12 cellular contexts compared by ENCODE assay signal in the genomic region with DNA sequence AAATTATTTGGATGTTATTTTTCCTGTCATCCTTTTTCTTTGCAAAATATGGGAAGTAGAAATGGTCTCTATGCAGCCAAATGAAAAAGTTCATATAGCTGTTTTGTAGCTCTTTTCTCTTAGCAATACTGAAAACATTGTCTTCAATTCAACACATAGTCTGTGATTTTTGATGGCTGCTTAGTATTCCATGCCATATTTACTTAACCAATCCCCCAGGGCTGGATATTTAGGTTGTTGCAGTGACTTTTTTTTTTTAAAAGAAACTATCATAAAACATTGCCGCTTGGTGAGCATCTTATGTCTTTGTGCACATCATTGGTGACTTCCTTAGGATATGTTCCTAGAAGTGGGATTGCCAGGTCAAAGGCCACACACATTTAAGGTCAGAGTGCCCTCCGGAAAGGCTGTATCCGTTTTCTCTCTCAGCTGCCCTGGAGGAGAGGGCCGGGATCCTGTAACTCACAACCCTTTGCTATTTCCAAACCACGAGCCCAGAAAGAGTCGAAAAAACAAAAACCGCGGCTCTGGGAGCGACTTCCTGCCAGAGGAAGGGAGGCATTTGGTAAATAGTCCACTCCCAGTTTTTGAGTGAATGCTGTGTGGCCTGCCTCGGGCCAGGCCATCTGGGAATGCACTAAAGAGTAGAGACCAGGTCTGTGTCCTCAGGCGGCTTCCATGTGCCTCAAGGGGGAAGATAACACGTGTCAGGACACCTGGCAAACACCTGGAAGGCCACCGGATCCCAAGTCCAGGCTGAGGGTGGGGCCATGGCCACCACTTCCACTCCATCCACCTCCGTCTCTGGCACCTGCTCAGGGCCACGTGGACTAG. TPM values are rescaled to one million over a fixed set of nuclear protein-coding genes. Genes with fewer than 3 reads are reported as not detected.
DNase-seq lines count a peak whose midpoint lies in the region; ATAC-seq, FAIRE-seq and TF ChIP-seq lines count a peak whose summit lies in the region.
"Had no signal": no experiment of that assay in that cellular context is flagged by ENCODE, and none has a peak within 500 bp of the region (broad histone marks: within the 10 kb centered on the region; RNA-seq: fewer than 3 reads in every experiment).

No MANE protein-coding gene starts in this region.

- H3K27me3 ChIP-seq in H1 (replicated peaks in 1 of 4; ENCODE audit: control insufficient read depth in 3 of 4, extremely low read depth in 1 of 4, insufficient read depth in 3 of 4, low read length in 3 of 4) (no peaks in the 10 kb centered on the region), mesendoderm (ENCODE audit: insufficient read depth, low read length, poor library complexity) (no peaks in the 10 kb centered on the region), upper lobe of left lung (no peaks in the 10 kb centered on the region), Karpas-422 (ENCODE audit: low read length) (no peaks in the 10 kb centered on the region)
- H3K27me3 ChIP-seq: MG63 had no signal

- H3K4me3 Mint-ChIP-seq in activated T-helper 17 cell treated with anti-CD3 and anti-CD28 coated beads, Interleukin-2, amount 50 U/mL, for 72 hours, result no peak overlapping the region

- no peak overlapping the region for H3K23ac ChIP-seq in H1 (ENCODE audit: insufficient read length)
- H3K23ac ChIP-seq in mesendoderm (ENCODE audit: low read length), result no peak overlapping the region

- H4K8ac ChIP-seq in H1 (ENCODE audit: extremely low read depth, insufficient read depth, low read length) (no peak overlapping the region), mesendoderm (ENCODE audit: low read depth, low read length) (no peak overlapping the region)

- no peak for TF ChIP-seq CTCF in H1 (IDR thresholded peaks at IDR 0.05; ENCODE audit: control extremely low read depth in 1 of 3, insufficient read depth in 1 of 3, low read depth in 1 of 3, low read length in 3 of 3)
- TF ChIP-seq CTCF in upper lobe of left lung (IDR thresholded peaks at IDR 0.05), result no peak
- no peak for TF ChIP-seq CTCF in GM13976 (IDR thresholded peaks at IDR 0.05; ENCODE audit: borderline replicate concordance, control extremely low read depth, extremely low read depth, insufficient read depth, missing control alignments)

- in situ Hi-C loops in KBM-7 (cut with MboI; ENCODE audit: low pct_unique_long_range_greater_than_20kb, low sequenced_read_pairs) (no loop called here), GM13976 (cut with MboI; ENCODE audit: low sequenced_read_pairs, unreplicated experiment) (no loop called here)

- ATAC-seq in upper lobe of left lung (ENCODE audit: low FRiP score in 2 of 2), result no peak
- no peak for ATAC-seq in activated T-helper 17 cell treated with anti-CD3 and anti-CD28 coated beads, Interleukin-2, amount 50 U/mL, for 72 hours (replicated peaks)
- ATAC-seq: GM12878 had no signal

- no peaks in the 10 kb centered on the region for H4K20me1 ChIP-seq in H1 (replicated peaks in 1 of 2; ENCODE audit: control insufficient read depth in 1 of 2, insufficient read depth in 2 of 2, low read length in 2 of 2)
- no peaks in the 10 kb centered on the region for H4K20me1 ChIP-seq in Karpas-422 (ENCODE audit: insufficient read depth, low read depth, low read length)

- TF ChIP-seq RAD21 in H1 (IDR thresholded peaks at IDR 0.05 in 1 of 2, conservative IDR thresholded peaks at IDR 0.05 in 1 of 2; ENCODE audit: low read depth in 2 of 2, low read length in 2 of 2), result no peak

- H3K27ac ChIP-seq in H1 (ENCODE audit: low read depth, low read length) (no peak overlapping the region), mesendoderm (ENCODE audit: low read depth, low read length) (no peak overlapping the region), upper lobe of left lung (peak overlapping the region; percentile 32 to 73 (median 59)), Karpas-422 (ENCODE audit: low read length) (no peak overlapping the region)

- H3K27me3 Mint-ChIP-seq in activated T-helper 17 cell treated with anti-CD3 and anti-CD28 coated beads, Interleukin-2, amount 50 U/mL, for 72 hours, result peaks cover 4% of the 10 kb centered on the region

- H2BK120ac ChIP-seq in H1 (replicated peaks; ENCODE audit: low read depth, low read length), result no peak overlapping the region
- H2BK120ac ChIP-seq in mesendoderm (ENCODE audit: low read depth, low read length), result no peak overlapping the region

- H2BK12ac ChIP-seq in H1 (ENCODE audit: low read depth, low read length), result peak overlapping the region; percentile 73

- H3K56ac ChIP-seq in H1 (replicated peaks; ENCODE audit: insufficient read length, low read depth, low read length) (no peak overlapping the region), mesendoderm (ENCODE audit: low read length) (peak overlapping the region; percentile 12)

- POLR2A ChIA-PET in H1 (lab: Charles Lee; ENCODE audit: partially characterized antibody), result interaction anchor here (1.2 to 2.0 kb wide), 4 partner anchors 9 to 21 kb away, joined by 3 to 4 read pairs (median 4); no protein-coding TSS in a partner anchor

- no peak overlapping the region; a peak in 1 of 7 replicates for H3K9ac ChIP-seq in H1 (replicated peaks in 1 of 4; ENCODE audit: extremely low read depth in 1 of 4, low read depth in 3 of 4, low read length in 3 of 4)
- no peak overlapping the region for H3K9ac ChIP-seq in mesendoderm (ENCODE audit: low read length)
- H3K9ac ChIP-seq in Karpas-422 (ENCODE audit: low read length), result no peak overlapping the region

- H3K79me1 ChIP-seq in H1 (ENCODE audit: low read depth, low read length), result no peaks in the 10 kb centered on the region
- peaks cover 52% of the 10 kb centered on the region for H3K79me1 ChIP-seq in mesendoderm (ENCODE audit: low read length)

- no peaks in the 10 kb centered on the region for H3K23me2 ChIP-seq in H1 (ENCODE audit: low read depth, low read length)

- no peaks in the 10 kb centered on the region for H3K4me1 Mint-ChIP-seq in activated T-helper 17 cell treated with anti-CD3 and anti-CD28 coated beads, Interleukin-2, amount 50 U/mL, for 72 hours

- H2BK5ac ChIP-seq in H1 (ENCODE audit: low read depth, low read length) (peak overlapping the region; percentile 1; the same call in 1 of the 2 replicates), mesendoderm (ENCODE audit: low read length) (no peak overlapping the region)

- TF ChIP-seq POLR2A in H1 (IDR thresholded peaks at IDR 0.05; ENCODE audit: control extremely low read depth in 1 of 2, low read depth in 2 of 2, low read length in 2 of 2) (no peak), upper lobe of left lung (IDR thresholded peaks at IDR 0.05) (no peak)

- no peaks in the 10 kb centered on the region for H3K9me3 ChIP-seq in H1 (ENCODE audit: insufficient read depth in 2 of 2, low read depth in 1 of 2, low read length in 1 of 2)
- no peaks in the 10 kb centered on the region for H3K9me3 ChIP-seq in upper lobe of left lung
- H3K9me3 ChIP-seq in Karpas-422 (ENCODE audit: low read length), result no peaks in the 10 kb centered on the region
- H3K9me3 ChIP-seq: MG63 had no signal

- H3K4me2 ChIP-seq in H1 (ENCODE audit: insufficient read depth in 1 of 2, low read depth in 2 of 2, low read length in 2 of 2), result no peak overlapping the region
- H3K4me2 ChIP-seq in mesendoderm (ENCODE audit: low read length), result no peak overlapping the region
- H3K4me2 ChIP-seq in Karpas-422 (ENCODE audit: low read depth, low read length, poor library complexity, severe bottlenecking), result no peak overlapping the region

- H3K9me3 Mint-ChIP-seq in activated T-helper 17 cell treated with anti-CD3 and anti-CD28 coated beads, Interleukin-2, amount 50 U/mL, for 72 hours, result no peaks in the 10 kb centered on the region

- H4K91ac ChIP-seq in H1 (replicated peaks; ENCODE audit: insufficient read length, low read length), result no peak overlapping the region

- H3K4me3 ChIP-seq in H1 (ENCODE audit: extremely low read depth in 1 of 4, insufficient read depth in 2 of 4, low read depth in 3 of 4, low read length in 4 of 4) (no peak overlapping the region), mesendoderm (ENCODE audit: low read length) (no peak overlapping the region), upper lobe of left lung (peak overlapping the region in 1 of 4 donors; percentile 2), Karpas-422 (ENCODE audit: low read length) (no peak overlapping the region)
- H3K4me3 ChIP-seq: GM12878, MG63 had no signal

- no peak for FAIRE-seq in H1 (lab: Jason Lieb, UNC)
- FAIRE-seq: astrocyte, D721Med, GM12878 had no signal

- H3K27ac Mint-ChIP-seq in activated T-helper 17 cell treated with anti-CD3 and anti-CD28 coated beads, Interleukin-2, amount 50 U/mL, for 72 hours, result no peak overlapping the region

- H2AK5ac ChIP-seq in H1 (ENCODE audit: low read depth, low read length) (no peak overlapping the region), mesendoderm (ENCODE audit: low read length) (no peak overlapping the region)

- no peak overlapping the region for H3K14ac ChIP-seq in H1 (ENCODE audit: insufficient read length)

- H3K36me3 ChIP-seq in H1 (ENCODE audit: control insufficient read depth in 2 of 4, insufficient read depth in 4 of 4, low read length in 3 of 4) (no peaks in the 10 kb centered on the region), mesendoderm (ENCODE audit: control insufficient read depth, insufficient read depth, low read length) (peaks cover 7% of the 10 kb centered on the region), upper lobe of left lung (peaks cover 0 to 10% (median 0%) of the 10 kb centered on the region in 4 donors), Karpas-422 (ENCODE audit: insufficient read depth, low read length) (no peaks in the 10 kb centered on the region)

- H3K4ac ChIP-seq in H1 (replicated peaks; ENCODE audit: insufficient read length, low read depth, low read length) (no peak overlapping the region), mesendoderm (ENCODE audit: low read depth, low read length) (no peak overlapping the region)

- no peaks in the 10 kb centered on the region for H3K36me3 Mint-ChIP-seq in activated T-helper 17 cell treated with anti-CD3 and anti-CD28 coated beads, Interleukin-2, amount 50 U/mL, for 72 hours (ENCODE audit: low read depth)

- H4K5ac ChIP-seq in H1 (ENCODE audit: insufficient read length, low read depth, low read length) (no peak overlapping the region), mesendoderm (ENCODE audit: low read length) (no peak overlapping the region)

- H3K4me1 ChIP-seq in H1 (replicated peaks in 1 of 4; ENCODE audit: control insufficient read depth in 3 of 4, insufficient read depth in 4 of 4, low read length in 3 of 4) (peaks cover 7 to 37% (median 11%) of the 10 kb centered on the region in 4 experiments), mesendoderm (ENCODE audit: control insufficient read depth, low read depth, low read length) (peaks cover 26% of the 10 kb centered on the region), upper lobe of left lung (peaks cover 62 to 93% (median 92%) of the 10 kb centered on the region in 4 donors), Karpas-422 (ENCODE audit: low read length) (no peaks in the 10 kb centered on the region)

- H2AFZ ChIP-seq in H1 (ENCODE audit: low read length), result no peak overlapping the region
- H2AFZ ChIP-seq in Karpas-422 (ENCODE audit: low read length), result no peak overlapping the region

- peak overlapping the region; percentile 62; the same call in 1 of the 2 replicates for H2BK20ac ChIP-seq in H1 (ENCODE audit: low read length)

- H3K18ac ChIP-seq in H1 (ENCODE audit: extremely low read depth, low read length) (peak overlapping the region; percentile 25; the same call in 1 of the 2 replicates), mesendoderm (ENCODE audit: low read length) (no peak overlapping the region)

- DNase-seq in KBM-7, result peak; percentile 62
- DNase-seq in H1 (ENCODE audit: low read depth in 1 of 2, low spot score in 2 of 2), result no peak
- no peak for DNase-seq in mesendoderm
- no peak for DNase-seq in upper lobe of left lung
- no peak for DNase-seq in Karpas-422
- DNase-seq in GM13976 (ENCODE audit: low spot score), result no peak
- DNase-seq: MG63, T1000 had no signal

- 86% methylated on average over 15 of the region's 15 CpGs; no CpG with 5 or more reads in 1 of the 2 experiments for WGBS in H1 (ENCODE audit: extremely low coverage in 1 of 2, insufficient coverage in 1 of 2, insufficient read length in 1 of 2, insufficient replicate concordance in 2 of 2, low coverage in 1 of 2, low lambda C conversion rate in 2 of 2, missing lambda C conversion rate in 1 of 2), 2 experiments
- WGBS in mesendoderm (ENCODE audit: extremely low coverage, insufficient coverage, low lambda C conversion rate), result no CpG with 5 or more reads among the region's 15 CpGs
- 23 to 42% methylated on average over 12 to 15 of the region's 15 CpGs for WGBS in upper lobe of left lung, 2 donors

- no peak overlapping the region for H2BK15ac ChIP-seq in H1 (ENCODE audit: low read length)
- no peak overlapping the region for H2BK15ac ChIP-seq in mesendoderm (replicated peaks; ENCODE audit: low read depth)

- H3K9me2 ChIP-seq in Karpas-422 (replicated peaks; ENCODE audit: insufficient read depth, low read length), result no peaks in the 10 kb centered on the region

- TF ChIP-seq EP300 in H1 (IDR thresholded peaks at IDR 0.05; ENCODE audit: borderline replicate concordance in 1 of 2, low read depth in 2 of 2, low read length in 2 of 2) (no peak), upper lobe of left lung (IDR thresholded peaks at IDR 0.05) (no peak)

- CTCF ChIA-PET in H1 (lab: Charles Lee; ENCODE audit: partially characterized antibody), result interaction anchor here (0.6 to 2.6 kb wide), 8 partner anchors 10 to 1914 kb away, joined by 3 to 9 read pairs (median 4); no protein-coding TSS in a partner anchor

- H3K79me2 ChIP-seq in H1 (ENCODE audit: control insufficient read depth in 1 of 2, insufficient read depth in 2 of 2, low read length in 2 of 2) (no peaks in the 10 kb centered on the region), mesendoderm (ENCODE audit: control insufficient read depth, insufficient read depth, low read length) (peaks cover 68% of the 10 kb centered on the region), Karpas-422 (ENCODE audit: low read length) (no peaks in the 10 kb centered on the region)

RNA-seq across cellular contexts. Expression of gene SMAD6, which starts 41.9 kb away (rescaled TPM):
- total RNA-seq in H1 (2021; fragmentation: NEBNext Ultra II Directional; extraction: Animal tissue kit (Norgen Biotek cat#: 25700)), result 7.0 and 7.6 TPM in 2 replicates
- polyA plus RNA-seq in H1 (2011; rRNA removed), result 1.8 and 3.4 TPM in 2 replicates
- polyA plus RNA-seq in H1 (2011; cell fraction: cytosol; rRNA removed), result 2.6 TPM
- polyA plus RNA-seq in H1 (2011; cell fraction: nucleus; rRNA removed), result 11.4 TPM
- polyA plus RNA-seq in H1 (2012, experiment 1 of 2), result 2.9 to 3.9 TPM (median 3.1 TPM) in 4 replicates
- 2.1 TPM for polyA plus RNA-seq in H1 (2012, experiment 2 of 2)
- 1.9 TPM for polyA plus RNA-seq in H1 (2013, experiment 1 of 2)
- polyA plus RNA-seq in H1 (2013, experiment 2 of 2), result 2.1 TPM
- polyA minus RNA-seq in H1 (2011; rRNA and poly(A)+ RNA removed), result 3.9 and 6.1 TPM in 2 replicates
- 6.3 TPM for polyA minus RNA-seq in H1 (2011; cell fraction: cytosol; rRNA and poly(A)+ RNA removed)
- 12.2 TPM for polyA minus RNA-seq in H1 (2011; cell fraction: nucleus; rRNA and poly(A)+ RNA removed)
- polyA plus RNA-seq in mesendoderm (2013, experiment 1 of 2), result 7.8 TPM
- 7.4 TPM for polyA plus RNA-seq in mesendoderm (2013, experiment 2 of 2)
- 100 to 1,000 TPM in 3 of 6 donors, 10 to 100 TPM in 3; 76.6 to 377 (median 102) TPM for total RNA-seq in upper lobe of left lung
- total RNA-seq in activated T-helper 17 cell treated with anti-CD3 and anti-CD28 coated beads, Interleukin-2, amount 50 U/mL, for 72 hours, result under 1 TPM in 1 of 2 donors, not detected in 1; 0.19 TPM
- 0.89 and 1.8 TPM in 2 replicates for total RNA-seq in Karpas-422 (2014; rRNA removed; shearing (Covaris generic); ENCODE audit: low replicate concordance)

Comparison
In these comparisons a context has a peak if more than half of its experiments do, and no peak if none do; other contexts are left out.
1. H3K27ac ChIP-seq: peak in upper lobe of left lung (4 of 4); none in H1 (single experiment), mesendoderm (single experiment) and Karpas-422 (single experiment).